In the genomic region with DNA sequence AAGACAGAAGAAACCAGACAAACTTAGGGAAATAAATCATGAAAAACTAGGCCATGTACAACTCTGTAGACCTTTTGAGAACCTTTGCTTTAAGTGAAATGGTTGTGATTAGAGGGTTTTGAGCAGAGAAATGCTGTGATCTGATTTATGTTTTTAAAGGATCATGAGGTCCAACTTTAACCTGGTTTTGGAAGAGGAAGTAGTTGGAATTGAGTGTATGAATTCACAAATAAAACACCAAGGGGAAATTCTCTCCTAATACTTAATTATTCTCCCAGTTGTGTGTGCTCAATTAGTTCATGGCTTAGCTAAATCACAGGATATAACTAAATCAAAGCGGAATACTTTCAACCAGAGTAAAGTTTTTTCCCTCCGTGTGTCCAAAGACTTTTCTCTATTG, we compare ENCODE assay signal across 11 cellular contexts. TPM values are rescaled to one million over a fixed set of nuclear protein-coding genes. Genes with fewer than 3 reads are reported as not detected.
"Had no signal": no experiment of that assay in that cellular context is flagged by ENCODE, and none has a peak within 500 bp of the region (broad histone marks: within the 10 kb centered on the region; RNA-seq: fewer than 3 reads in every experiment).

No MANE protein-coding gene starts in this region.

- H3K27ac Mint-ChIP-seq: GM23338, HFFc6 had no signal

- H3K9me3 Mint-ChIP-seq: GM23338, H9, HFFc6 had no signal

- H3K4me3 ChIP-seq: GM23248, GM23338, HAP-1 had no signal

- H3K9me3 ChIP-seq: HAP-1 had no signal

- ATAC-seq: GM23338, HCT116 had no signal

- H3K4me3 Mint-ChIP-seq: GM23338, H9, HFFc6 had no signal

- H3K4me2 ChIP-seq: GM23338 had no signal

- H3K27ac ChIP-seq: GM23248 had no signal

- DNase-seq: GM23248, GOT3, H7, H9, HCEC 1CT, HFFc6 had no signal

- H2AFZ ChIP-seq: GM23248, GM23338 had no signal

- H3K36me3 ChIP-seq: HAP-1 had no signal

- H3K9ac ChIP-seq: GM23248 had no signal

- FAIRE-seq: H1, H54 had no signal

RNA-seq across cellular contexts. Expression of a gene that starts 45.5 kb away (rescaled TPM):
- total RNA-seq: GM23248 had no signal
- polyA plus RNA-seq: GM23248 had no signal
